1 cellular context compared by ENCODE assay signal in the genomic region with DNA sequence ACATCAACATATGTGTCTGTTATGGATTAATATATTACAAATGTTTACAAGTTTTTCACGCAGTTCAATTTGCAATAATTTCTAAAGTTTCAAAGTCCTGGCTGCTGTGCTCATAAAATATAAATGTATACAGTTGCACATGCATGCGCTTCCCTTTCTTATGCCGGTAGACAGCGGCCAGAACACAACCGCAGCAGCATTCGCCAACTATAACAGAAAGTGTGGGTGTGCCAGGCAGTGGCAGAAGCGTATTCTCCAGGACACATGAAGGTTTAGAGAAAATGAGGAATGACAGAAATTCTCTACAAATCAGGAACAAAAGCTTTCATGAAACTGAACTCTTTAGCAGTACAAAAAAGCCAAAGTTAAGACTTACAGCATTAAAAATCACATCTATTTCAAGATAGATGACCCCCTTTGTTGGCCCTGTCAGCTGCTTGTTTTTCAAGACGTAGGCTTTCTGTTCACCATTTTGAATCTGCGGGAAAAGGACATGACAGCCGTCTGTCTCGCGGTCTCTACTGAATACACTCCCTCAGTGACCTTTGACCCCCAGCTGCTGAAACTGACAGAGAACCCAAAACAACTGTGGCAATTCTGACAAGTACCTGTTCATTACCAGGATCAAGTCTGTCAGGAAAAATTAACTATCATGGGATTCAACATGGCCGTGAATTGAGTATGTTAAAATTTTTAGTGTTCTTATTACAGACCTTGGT.
TF ChIP-seq lines count a peak whose summit lies in the region.

No MANE protein-coding gene starts in this region.

TF ChIP-seq in K562, 482 proteins besides CTCF, POLR2A, EP300 and RAD21:
- TF ChIP-seq ZNF668 (CRISPR knock-in tag; IDR thresholded peaks at IDR 0.05) (no peak), RBM17 (IDR thresholded peaks at IDR 0.05; ENCODE audit: borderline replicate concordance, low read depth, low read length) (no peak), ZNF347 (CRISPR knock-in tag; IDR thresholded peaks at IDR 0.05; ENCODE audit: low read depth) (no peak), YY1 (IDR thresholded peaks at IDR 0.05; ENCODE audit: borderline replicate concordance in 1 of 3, control insufficient read depth in 1 of 3, extremely low read depth in 1 of 3, insufficient read depth in 3 of 3, insufficient read length in 1 of 3, insufficient replicate concordance in 2 of 3, low read depth in 1 of 3, low read length in 2 of 3) (peak in 1 of 3 experiments; percentile 7), NR2C1 (IDR thresholded peaks at IDR 0.05) (peak; percentile 83), NR2C1 (tag; IDR thresholded peaks at IDR 0.05) (peak; percentile 81), NR2C2 (CRISPR knock-in tag; IDR thresholded peaks at IDR 0.05) (no peak), NR2C2 (tag; IDR thresholded peaks at IDR 0.05) (peak; percentile 89), TCF7L2 (IDR thresholded peaks at IDR 0.05; ENCODE audit: low read depth, low read length) (no peak), TCF7 (IDR thresholded peaks at IDR 0.05; ENCODE audit: borderline replicate concordance) (no peak), HDAC1 (IDR thresholded peaks at IDR 0.05) (no peak)
- TF ChIP-seq, protein P1, sequence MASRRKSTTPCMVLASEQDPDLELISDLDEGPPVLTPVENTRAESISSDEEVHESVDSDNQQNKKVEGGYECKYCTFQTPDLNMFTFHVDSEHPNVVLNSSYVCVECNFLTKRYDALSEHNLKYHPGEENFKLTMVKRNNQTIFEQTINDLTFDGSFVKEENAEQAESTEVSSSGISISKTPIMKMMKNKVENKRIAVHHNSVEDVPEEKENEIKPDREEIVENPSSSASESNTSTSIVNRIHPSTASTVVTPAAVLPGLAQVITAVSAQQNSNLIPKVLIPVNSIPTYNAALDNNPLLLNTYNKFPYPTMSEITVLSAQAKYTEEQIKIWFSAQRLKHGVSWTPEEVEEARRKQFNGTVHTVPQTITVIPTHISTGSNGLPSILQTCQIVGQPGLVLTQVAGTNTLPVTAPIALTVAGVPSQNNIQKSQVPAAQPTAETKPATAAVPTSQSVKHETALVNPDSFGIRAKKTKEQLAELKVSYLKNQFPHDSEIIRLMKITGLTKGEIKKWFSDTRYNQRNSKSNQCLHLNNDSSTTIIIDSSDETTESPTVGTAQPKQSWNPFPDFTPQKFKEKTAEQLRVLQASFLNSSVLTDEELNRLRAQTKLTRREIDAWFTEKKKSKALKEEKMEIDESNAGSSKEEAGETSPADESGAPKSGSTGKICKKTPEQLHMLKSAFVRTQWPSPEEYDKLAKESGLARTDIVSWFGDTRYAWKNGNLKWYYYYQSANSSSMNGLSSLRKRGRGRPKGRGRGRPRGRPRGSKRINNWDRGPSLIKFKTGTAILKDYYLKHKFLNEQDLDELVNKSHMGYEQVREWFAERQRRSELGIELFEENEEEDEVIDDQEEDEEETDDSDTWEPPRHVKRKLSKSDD (conservative IDR thresholded peaks at IDR 0.05; ENCODE audit: low read length), result no peak
- TF ChIP-seq, protein P2, sequence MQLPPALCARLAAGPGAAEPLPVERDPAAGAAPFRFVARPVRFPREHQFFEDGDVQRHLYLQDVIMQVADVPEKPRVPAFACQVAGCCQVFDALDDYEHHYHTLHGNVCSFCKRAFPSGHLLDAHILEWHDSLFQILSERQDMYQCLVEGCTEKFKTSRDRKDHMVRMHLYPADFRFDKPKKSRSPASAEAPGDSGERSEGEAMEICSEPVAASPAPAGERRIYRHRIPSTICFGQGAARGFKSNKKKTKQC (CRISPR knock-in tag; IDR thresholded peaks at IDR 0.05), result no peak
- TF ChIP-seq, protein P3, sequence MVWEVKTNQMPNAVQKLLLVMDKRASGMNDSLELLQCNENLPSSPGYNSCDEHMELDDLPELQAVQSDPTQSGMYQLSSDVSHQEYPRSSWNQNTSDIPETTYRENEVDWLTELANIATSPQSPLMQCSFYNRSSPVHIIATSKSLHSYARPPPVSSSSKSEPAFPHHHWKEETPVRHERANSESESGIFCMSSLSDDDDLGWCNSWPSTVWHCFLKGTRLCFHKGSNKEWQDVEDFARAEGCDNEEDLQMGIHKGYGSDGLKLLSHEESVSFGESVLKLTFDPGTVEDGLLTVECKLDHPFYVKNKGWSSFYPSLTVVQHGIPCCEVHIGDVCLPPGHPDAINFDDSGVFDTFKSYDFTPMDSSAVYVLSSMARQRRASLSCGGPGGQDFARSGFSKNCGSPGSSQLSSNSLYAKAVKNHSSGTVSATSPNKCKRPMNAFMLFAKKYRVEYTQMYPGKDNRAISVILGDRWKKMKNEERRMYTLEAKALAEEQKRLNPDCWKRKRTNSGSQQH (CRISPR knock-in tag; IDR thresholded peaks at IDR 0.05), result no peak
- TF ChIP-seq, protein P4, sequence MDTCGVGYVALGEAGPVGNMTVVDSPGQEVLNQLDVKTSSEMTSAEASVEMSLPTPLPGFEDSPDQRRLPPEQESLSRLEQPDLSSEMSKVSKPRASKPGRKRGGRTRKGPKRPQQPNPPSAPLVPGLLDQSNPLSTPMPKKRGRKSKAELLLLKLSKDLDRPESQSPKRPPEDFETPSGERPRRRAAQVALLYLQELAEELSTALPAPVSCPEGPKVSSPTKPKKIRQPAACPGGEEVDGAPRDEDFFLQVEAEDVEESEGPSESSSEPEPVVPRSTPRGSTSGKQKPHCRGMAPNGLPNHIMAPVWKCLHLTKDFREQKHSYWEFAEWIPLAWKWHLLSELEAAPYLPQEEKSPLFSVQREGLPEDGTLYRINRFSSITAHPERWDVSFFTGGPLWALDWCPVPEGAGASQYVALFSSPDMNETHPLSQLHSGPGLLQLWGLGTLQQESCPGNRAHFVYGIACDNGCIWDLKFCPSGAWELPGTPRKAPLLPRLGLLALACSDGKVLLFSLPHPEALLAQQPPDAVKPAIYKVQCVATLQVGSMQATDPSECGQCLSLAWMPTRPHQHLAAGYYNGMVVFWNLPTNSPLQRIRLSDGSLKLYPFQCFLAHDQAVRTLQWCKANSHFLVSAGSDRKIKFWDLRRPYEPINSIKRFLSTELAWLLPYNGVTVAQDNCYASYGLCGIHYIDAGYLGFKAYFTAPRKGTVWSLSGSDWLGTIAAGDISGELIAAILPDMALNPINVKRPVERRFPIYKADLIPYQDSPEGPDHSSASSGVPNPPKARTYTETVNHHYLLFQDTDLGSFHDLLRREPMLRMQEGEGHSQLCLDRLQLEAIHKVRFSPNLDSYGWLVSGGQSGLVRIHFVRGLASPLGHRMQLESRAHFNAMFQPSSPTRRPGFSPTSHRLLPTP (IDR thresholded peaks at IDR 0.05; ENCODE audit: borderline replicate concordance, extremely low read depth, insufficient read length), result no peak
